1 cellular context compared by ENCODE assay signal in genomic region chr4:19941434-19941833, GRCh38.
TF ChIP-seq lines count a peak whose summit lies in the region.

No MANE protein-coding gene starts in this region.

TF ChIP-seq in SK-N-SH, 30 proteins besides CTCF, POLR2A, EP300 and RAD21 (continued from another document):
- no peak for TF ChIP-seq REST (IDR thresholded peaks at IDR 0.05; ENCODE audit: low read depth, low read length)
- 0 out of 2 replicates have a peak, but pooled peaks have one; percentile 34 for TF ChIP-seq TEAD4 (IDR thresholded peaks at IDR 0.05; ENCODE audit: borderline replicate concordance, insufficient read depth)
- TF ChIP-seq NRF1 (IDR thresholded peaks at IDR 0.05; ENCODE audit: low read depth, low read length): no peak
- TF ChIP-seq TAF1 (IDR thresholded peaks at IDR 0.05; ENCODE audit: borderline replicate concordance, low read depth, low read length): no peak
- no peak for TF ChIP-seq ZBTB33 (IDR thresholded peaks at IDR 0.05; ENCODE audit: borderline replicate concordance, low read depth)
- TF ChIP-seq POLR2AphosphoS5 (IDR thresholded peaks at IDR 0.05; ENCODE audit: low read depth, low read length): no peak
- TF ChIP-seq GABPA (IDR thresholded peaks at IDR 0.05; ENCODE audit: low read depth): no peak
- TF ChIP-seq TCF12 (IDR thresholded peaks at IDR 0.05): peak; percentile 54
- no peak for TF ChIP-seq MAX (IDR thresholded peaks at IDR 0.05; ENCODE audit: low read depth)
- TF ChIP-seq RXRA (IDR thresholded peaks at IDR 0.05; ENCODE audit: borderline replicate concordance, low read depth): no peak
- 0 out of 2 replicates have a peak, but pooled peaks have one; percentile 6 for TF ChIP-seq JUND (IDR thresholded peaks at IDR 0.05)
- no peak for TF ChIP-seq FOSL2 (IDR thresholded peaks at IDR 0.05; ENCODE audit: borderline replicate concordance, low read depth)
- peak; percentile 84 for TF ChIP-seq GATA2 (CRISPR knock-in tag; IDR thresholded peaks at IDR 0.05)
- TF ChIP-seq FOXM1 (IDR thresholded peaks at IDR 0.05; ENCODE audit: low read depth): no peak; the same call in 1 of the 2 replicates
- 0 out of 2 replicates have a peak, but pooled peaks have one; percentile 4 for TF ChIP-seq PBX3 (IDR thresholded peaks at IDR 0.05)
- peak; percentile 46 for TF ChIP-seq CHD2 (IDR thresholded peaks at IDR 0.05; ENCODE audit: low read length, partially characterized antibody)
